Comparison of ENCODE assay signal across 8 cellular contexts in genomic region chr17:67376892-67377726, GRCh38. TPM values are rescaled to one million over a fixed set of nuclear protein-coding genes. Genes with fewer than 3 reads are reported as not detected.
DNase-seq lines count a peak whose midpoint lies in the region; ATAC-seq and TF ChIP-seq lines count a peak whose summit lies in the region.

PITPNC1 (plus strand) TSS chr17:67377281.

- no peaks in the 10 kb centered on the region for H3K27me3 ChIP-seq in HUES48 (ENCODE audit: control insufficient read depth, insufficient read depth, low read length)

- in situ Hi-C loops in Caki2 (cut with HindIII; ENCODE audit: low pct_unique_long_range_greater_than_20kb, low sequenced_read_pairs): no loop called here

- TF ChIP-seq CTCF in epithelial cell of esophagus (IDR thresholded peaks at IDR 0.05; ENCODE audit: insufficient read depth, low read depth, low read length, missing control alignments) (peak; percentile 3), mucosa of descending colon (IDR thresholded peaks at IDR 0.05) (no peak)

- intact Hi-C loops in mucosa of descending colon (cut with DNase I, micrococcal nuclease): loop anchor here (5.0 to 10.0 kb wide), 4 partner anchors 100 to 308 kb away; no protein-coding TSS in a partner anchor

- H3K36me3 ChIP-seq in HUES48 (ENCODE audit: control insufficient read depth, insufficient read depth, low read length) (peaks cover 4% of the 10 kb centered on the region; the same call in 1 of the 2 replicates), mucosa of descending colon (ENCODE audit: low read depth) (no peaks in the 10 kb centered on the region)

- peak within 1 kb of the TSS; percentile 79 for H3K4me3 ChIP-seq in HUES48 (ENCODE audit: low read depth, low read length)
- peak within 1 kb of the TSS; percentile 86 for H3K4me3 ChIP-seq in epithelial cell of esophagus (ENCODE audit: low read length)
- H3K4me3 ChIP-seq in mucosa of descending colon: peak within 1 kb of the TSS; percentile 63

- H3K9me3 ChIP-seq in HUES48 (ENCODE audit: control insufficient read depth, insufficient read depth, low read length) (no peaks in the 10 kb centered on the region), mucosa of descending colon (no peaks in the 10 kb centered on the region)

- peak; percentile 85 for DNase-seq in Caki2 (ENCODE audit: low read depth)
- peak; percentile 85 for DNase-seq in OCI-M1 (lab: John Stamatoyannopoulos, UW)
- peak; percentile 81 for DNase-seq in activated T-cell treated with anti-CD3 and anti-CD28 coated beads for 24 hours (ENCODE audit: low read depth)
- peak; percentile 90 for DNase-seq in epithelial cell of esophagus (ENCODE audit: low read depth)
- DNase-seq in mucosa of descending colon: peak; percentile 87 to 91 (median 89)
- peak; percentile 82 for DNase-seq in stimulated activated CD8-positive, alpha-beta memory T cell treated with anti-CD3 and anti-CD28 coated beads, Interleukin-4, amount 100 ng/mL, for 24 hours (ENCODE audit: low read depth)

- ATAC-seq in GM21381 (IDR thresholded peaks at IDR 0.05; ENCODE audit: unreplicated experiment) (peak; percentile 70), mucosa of descending colon (peak; percentile 79)

- H3K4me1 ChIP-seq in HUES48 (ENCODE audit: control insufficient read depth, insufficient read depth, low read length) (peaks cover 17% of the 10 kb centered on the region), mucosa of descending colon (ENCODE audit: low read depth) (no peaks in the 10 kb centered on the region)

- peak within 1 kb of the TSS; percentile 95 for H3K27ac ChIP-seq in HUES48 (ENCODE audit: low read depth, low read length)

- peak within 1 kb of the TSS; percentile 79 for H3K9ac ChIP-seq in HUES48 (ENCODE audit: low read depth, low read length)

RNA-seq across cellular contexts. Expression of gene PITPNC1, which starts in this region (rescaled TPM):
- 6.3 and 13.4 TPM in 2 replicates for total RNA-seq in Caki2 (2014; rRNA removed; shearing (Covaris generic); ENCODE audit: low replicate concordance)
- 10 to 100 TPM; 10.7 to 11.4 (median 10.9) TPM for total RNA-seq in mucosa of descending colon

Comparison
In these comparisons a context has a peak if more than half of its experiments do, and no peak if none do; other contexts are left out.
1. Peak in every context shown above with its lines: DNase-seq, ATAC-seq, H3K4me3 ChIP-seq and H3K27ac ChIP-seq.